In genomic region chr3:20083253-20083652, GRCh38 we compare ENCODE assay signal across 24 cellular contexts. TPM values are rescaled to one million over a fixed set of nuclear protein-coding genes. Genes with fewer than 3 reads are reported as not detected.
DNase-seq lines count a peak whose midpoint lies in the region; ATAC-seq and TF ChIP-seq lines count a peak whose summit lies in the region.
"Had no signal": no experiment of that assay in that cellular context is flagged by ENCODE, and none has a peak within 500 bp of the region (broad histone marks: within the 10 kb centered on the region; RNA-seq: fewer than 3 reads in every experiment).

No MANE protein-coding gene starts in this region.

- peak overlapping the region; percentile 18 for H3K27ac Mint-ChIP-seq in activated naive CD8-positive, alpha-beta T cell
- no peak overlapping the region for H3K27ac Mint-ChIP-seq in activated naive CD8-positive, alpha-beta T cell treated with anti-CD3 and anti-CD28 coated beads for 36 hours
- peak overlapping the region; percentile 22 for H3K27ac Mint-ChIP-seq in activated T-helper 17 cell treated with anti-CD3 and anti-CD28 coated beads, Interleukin-2, amount 50 U/mL, for 72 hours
- peak overlapping the region; percentile 91 to 94 for H3K27ac Mint-ChIP-seq in natural killer cell
- H3K27ac Mint-ChIP-seq: HFFc6 had no signal

- H3K4me3 ChIP-seq in coronary artery = no peak overlapping the region
- H3K4me3 ChIP-seq: GM12878 had no signal

- no peak for ATAC-seq in activated T-helper 17 cell treated with anti-CD3 and anti-CD28 coated beads, Interleukin-2, amount 50 U/mL, for 72 hours (replicated peaks)
- no peak for ATAC-seq in natural killer cell
- ATAC-seq: GM12878, Panc1 had no signal

- intact Hi-C loops in natural killer cell (cut with micrococcal nuclease) = no loop called here

- TF ChIP-seq CTCF in natural killer cell (IDR thresholded peaks at IDR 0.05) = no peak
- TF ChIP-seq CTCF in coronary artery (IDR thresholded peaks at IDR 0.05) = no peak

- peaks cover 22% of the 10 kb centered on the region for H3K4me1 Mint-ChIP-seq in activated naive CD8-positive, alpha-beta T cell (ENCODE audit: low read depth)
- H3K4me1 Mint-ChIP-seq in activated naive CD8-positive, alpha-beta T cell treated with anti-CD3 and anti-CD28 coated beads for 36 hours = peaks cover 20% of the 10 kb centered on the region
- peaks cover 30% of the 10 kb centered on the region for H3K4me1 Mint-ChIP-seq in activated T-helper 17 cell treated with anti-CD3 and anti-CD28 coated beads, Interleukin-2, amount 50 U/mL, for 72 hours
- H3K4me1 Mint-ChIP-seq in natural killer cell = peaks cover 35 to 37% of the 10 kb centered on the region in 2 donors

- no peak overlapping the region for H3K27ac ChIP-seq in coronary artery

- no peaks in the 10 kb centered on the region for H3K27me3 Mint-ChIP-seq in activated naive CD8-positive, alpha-beta T cell
- no peaks in the 10 kb centered on the region for H3K27me3 Mint-ChIP-seq in activated naive CD8-positive, alpha-beta T cell treated with anti-CD3 and anti-CD28 coated beads for 36 hours
- H3K27me3 Mint-ChIP-seq in activated T-helper 17 cell treated with anti-CD3 and anti-CD28 coated beads, Interleukin-2, amount 50 U/mL, for 72 hours = no peaks in the 10 kb centered on the region
- H3K27me3 Mint-ChIP-seq in natural killer cell (ENCODE audit: low read depth in 2 of 2) = no peaks in the 10 kb centered on the region
- H3K27me3 Mint-ChIP-seq: IgD-negative memory B cell had no signal

- DNase-seq in activated naive CD8-positive, alpha-beta T cell treated with anti-CD3 and anti-CD28 coated beads for 36 hours = no peak
- no peak for DNase-seq in natural killer cell
- DNase-seq in inferior parietal cortex (ENCODE audit: extremely low spot score) = no peak
- no peak for DNase-seq in coronary artery (ENCODE audit: low spot score)
- DNase-seq in GM19240 (ENCODE audit: insufficient read length, low spot score) = no peak
- DNase-seq: 8988T; AML-193; C1 segment of cervical spinal cord; DMS 273 treated with DMSO at 0.1 percent for 48 hours; DMS79 treated with DMSO at 0.1 percent for 48 hours; H7; HFFc6; NCI-H1105; NCI-H2029; NCI-H2227 treated with DMSO at 0.1 percent for 48 hours; NCI-H510A; NCI-H774; NK-92 treated with Interleukin-12 subunit alpha and Interleukin-12 subunit beta, amount 100 ng/mL, for 24 hours; SIG-M5 had no signal

- H3K36me3 Mint-ChIP-seq in activated naive CD8-positive, alpha-beta T cell = peaks cover 19% of the 10 kb centered on the region
- peaks cover 19% of the 10 kb centered on the region for H3K36me3 Mint-ChIP-seq in activated naive CD8-positive, alpha-beta T cell treated with anti-CD3 and anti-CD28 coated beads for 36 hours
- H3K36me3 Mint-ChIP-seq in activated T-helper 17 cell treated with anti-CD3 and anti-CD28 coated beads, Interleukin-2, amount 50 U/mL, for 72 hours (ENCODE audit: low read depth) = peaks cover 72% of the 10 kb centered on the region
- no peaks in the 10 kb centered on the region for H3K36me3 Mint-ChIP-seq in natural killer cell

- H3K9me3 Mint-ChIP-seq in activated naive CD8-positive, alpha-beta T cell (ENCODE audit: low read depth) = no peaks in the 10 kb centered on the region
- H3K9me3 Mint-ChIP-seq in activated naive CD8-positive, alpha-beta T cell treated with anti-CD3 and anti-CD28 coated beads for 36 hours = no peaks in the 10 kb centered on the region
- no peaks in the 10 kb centered on the region for H3K9me3 Mint-ChIP-seq in activated T-helper 17 cell treated with anti-CD3 and anti-CD28 coated beads, Interleukin-2, amount 50 U/mL, for 72 hours
- no peaks in the 10 kb centered on the region for H3K9me3 Mint-ChIP-seq in natural killer cell
- H3K9me3 Mint-ChIP-seq: HFFc6, IgD-negative memory B cell had no signal

- no peak overlapping the region for H3K4me3 Mint-ChIP-seq in activated naive CD8-positive, alpha-beta T cell
- no peak overlapping the region for H3K4me3 Mint-ChIP-seq in activated naive CD8-positive, alpha-beta T cell treated with anti-CD3 and anti-CD28 coated beads for 36 hours
- no peak overlapping the region for H3K4me3 Mint-ChIP-seq in activated T-helper 17 cell treated with anti-CD3 and anti-CD28 coated beads, Interleukin-2, amount 50 U/mL, for 72 hours
- H3K4me3 Mint-ChIP-seq in natural killer cell = no peak overlapping the region
- H3K4me3 Mint-ChIP-seq: HFFc6, IgD-negative memory B cell had no signal

RNA-seq across cellular contexts. Expression of gene KAT2B, which starts 43.0 kb away (rescaled TPM):
- 10 to 100 TPM; 11.7 to 17.0 TPM for total RNA-seq in activated naive CD8-positive, alpha-beta T cell treated with anti-CD3 and anti-CD28 coated beads for 36 hours
- total RNA-seq in activated T-helper 17 cell treated with anti-CD3 and anti-CD28 coated beads, Interleukin-2, amount 50 U/mL, for 72 hours = 100 to 1,000 TPM; 109 to 143 TPM
- total RNA-seq in natural killer cell = 100 to 1,000 TPM; 132 to 156 (median 146) TPM

Comparison
In these comparisons a context has a peak if more than half of its experiments do, and no peak if none do; other contexts are left out.
1. RNA of gene KAT2B, which starts 43.0 kb away (total RNA-seq): 132 to 156 TPM in natural killer cell and 109 to 143 TPM in activated T-helper 17 cell treated with anti-CD3 and anti-CD28 coated beads, Interleukin-2, amount 50 U/mL, for 72 hours; 11.7 to 17.0 TPM in activated naive CD8-positive, alpha-beta T cell treated with anti-CD3 and anti-CD28 coated beads for 36 hours; every median in the first group is over 4 times any median in the second.